In the genomic region with DNA sequence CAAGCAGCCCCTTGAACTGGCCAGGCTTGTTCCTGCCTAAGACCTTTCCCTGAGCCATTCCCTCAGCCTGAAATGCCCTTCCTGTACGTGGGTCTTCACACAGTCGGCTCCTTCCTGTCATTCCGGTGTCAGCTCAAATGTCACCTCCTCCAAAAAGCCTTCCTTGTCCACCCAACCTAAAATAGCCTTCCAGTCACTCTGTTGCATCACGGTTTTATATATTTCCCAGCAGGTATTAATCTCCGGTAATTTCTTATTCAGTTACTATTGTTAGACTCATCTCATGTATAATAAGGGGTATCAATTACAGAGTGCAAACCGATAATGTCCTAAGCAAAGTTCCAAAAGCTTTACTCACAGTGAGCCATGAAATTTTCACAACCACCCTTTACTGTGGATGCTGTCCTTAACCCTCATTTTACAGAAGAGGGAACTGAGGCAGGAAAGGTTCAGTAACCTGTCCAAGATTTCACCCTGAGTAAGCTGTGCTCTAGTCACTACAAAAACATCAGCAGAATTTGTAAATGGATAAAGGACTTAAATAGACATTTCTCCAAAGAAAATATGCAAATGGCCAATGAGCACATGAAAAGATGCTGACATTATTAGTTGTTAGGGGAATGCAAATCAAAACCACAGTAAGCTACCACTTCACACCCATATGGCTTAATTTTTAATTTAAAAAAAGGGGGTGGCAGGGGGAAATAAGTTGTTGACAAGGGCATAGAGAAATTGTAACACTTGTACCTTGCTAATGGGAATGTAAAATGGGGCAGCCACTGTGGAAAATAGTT, we compare ENCODE assay signal across 19 cellular contexts.
"Had no signal": no experiment of that assay in that cellular context is flagged by ENCODE, and none has a peak within 500 bp of the region (broad histone marks: within the 10 kb centered on the region; RNA-seq: fewer than 3 reads in every experiment).

No MANE protein-coding gene starts in this region.

- H3K36me3 ChIP-seq: cardiac muscle cell, neutrophil, transverse colon had no signal

- H3K4me3 ChIP-seq: cardiac muscle cell, skin epidermis, transverse colon had no signal

- FAIRE-seq: keratinocyte had no signal

- H3K4me1 ChIP-seq: parathyroid adenoma had no signal

- H2AFZ ChIP-seq: parathyroid adenoma had no signal

- H3K27ac ChIP-seq: cardiac muscle cell, neutrophil, parathyroid adenoma, skin epidermis, transverse colon, VCaP had no signal

- DNase-seq: activated CD4-positive, alpha-beta T cell treated with anti-CD3 and anti-CD28 coated beads for 1 hour; activated CD4-positive, alpha-beta T cell treated with anti-CD3 and anti-CD28 coated beads, Interleukin-2, amount 50 U/mL, for 48 hours; activated CD8-positive, alpha-beta memory T cell treated with anti-CD3 and anti-CD28 coated beads, Interleukin-2, amount 10 ng/mL, durations not matched to agents 7 days and 5 days; activated naive CD4-positive, alpha-beta T cell treated with anti-CD3 and anti-CD28 coated beads, Interleukin-2, amount 10 ng/mL, durations not matched to agents 7 days and 5 days; activated T-cell treated with anti-CD3 and anti-CD28 coated beads, Interleukin-2, amount 50 U/mL, for 1 hour; erythroblast; naive thymus-derived CD4-positive, alpha-beta T cell; stimulated activated CD4-positive, alpha-beta T cell treated with anti-CD3 and anti-CD28 coated beads, Interleukin-4, amount 100 ng/mL, for 4 hours; stimulated activated CD8-positive, alpha-beta memory T cell treated with anti-CD3 and anti-CD28 coated beads, Interleukin-4, amount 100 ng/mL, for 48 hours; stimulated activated naive CD4-positive, alpha-beta T cell treated with Interleukin-2 at 50 U/mL for 16 hours; substantia nigra; transverse colon had no signal

- H3K9ac ChIP-seq: parathyroid adenoma had no signal

- H3K27me3 ChIP-seq: cardiac muscle cell had no signal

- H3K9me3 ChIP-seq: neutrophil, transverse colon had no signal

- H3K79me2 ChIP-seq: parathyroid adenoma had no signal

- ATAC-seq: activated CD8-positive, alpha-beta memory T cell treated with anti-CD3 and anti-CD28 coated beads, Interleukin-2, amount 10 ng/mL, durations not matched to agents 7 days and 5 days; left lobe of liver; naive thymus-derived CD4-positive, alpha-beta T cell had no signal
